In the genomic region with DNA sequence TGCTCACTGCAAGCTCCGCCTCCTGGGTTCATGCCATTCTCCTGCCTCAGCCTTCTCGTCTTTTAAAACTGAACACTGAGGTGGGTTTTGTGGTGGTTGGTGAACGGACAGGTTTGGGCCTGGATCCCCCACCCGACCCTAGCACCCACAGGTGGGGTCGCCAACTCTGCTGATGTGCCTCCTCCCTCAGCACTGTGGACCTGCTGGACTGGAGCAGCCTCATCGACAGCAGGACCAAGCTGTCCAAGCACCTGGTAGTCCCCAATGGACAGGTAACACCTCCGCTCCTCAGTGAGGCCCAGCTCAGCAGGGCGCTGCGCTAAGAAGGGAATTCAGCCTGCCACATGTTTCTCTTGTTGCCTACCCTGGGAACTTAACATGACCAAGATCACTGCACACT, we compare ENCODE assay signal across 27 cellular contexts.
"Had no signal": no experiment of that assay in that cellular context is flagged by ENCODE, and none has a peak within 500 bp of the region (broad histone marks: within the 10 kb centered on the region; RNA-seq: fewer than 3 reads in every experiment).

No MANE protein-coding gene starts in this region.

- ATAC-seq: activated CD4-positive, alpha-beta T cell treated with anti-CD3 and anti-CD28 coated beads for 36 hours; esophagus mucosa had no signal

- FAIRE-seq: astrocyte, frontal cortex had no signal

- DNase-seq: activated CD4-positive, alpha-beta memory T cell treated with anti-CD3 and anti-CD28 coated beads, Interleukin-2, amount 10 ng/mL, durations not matched to agents 7 days and 5 days; activated CD4-positive, alpha-beta T cell treated with anti-CD3 and anti-CD28 coated beads for 36 hours; activated CD4-positive, alpha-beta T cell treated with anti-CD3 and anti-CD28 coated beads, Interleukin-2, amount 10 ng/mL, durations not matched to agents 24 days and 14 days; activated CD4-positive, alpha-beta T cell treated with anti-CD3 and anti-CD28 coated beads, Interleukin-2, amount 50 U/mL, for 4 hours; activated CD4-positive, CD25-positive, alpha-beta regulatory T cell; activated CD4-positive, CD25-positive, alpha-beta regulatory T cell treated with anti-CD3 and anti-CD28 coated beads, Interleukin-2, amount 50 U/mL, for 72 hours; activated CD8-positive, alpha-beta memory T cell treated with anti-CD3 and anti-CD28 coated beads, Interleukin-2, amount 50 U/mL, for 48 hours; activated gamma-delta T cell; activated naive CD4-positive, alpha-beta T cell; activated naive CD4-positive, alpha-beta T cell treated with anti-CD3 and anti-CD28 coated beads, Interleukin-2, amount 10 ng/mL, durations not matched to agents 7 days and 5 days; activated T-cell treated with anti-CD3 and anti-CD28 coated beads for 4 hours; activated T-cell treated with anti-CD3 and anti-CD28 coated beads, Interleukin-2, amount 50 U/mL, for 24 hours; activated T-cell treated with anti-CD3 and anti-CD28 coated beads, Interleukin-2, amount 50 U/mL, for 72 hours; amniotic stem cell; anterior cingulate cortex; brain microvascular endothelial cell; central memory CD4-positive, alpha-beta T cell; cerebellar nuclear complex; dorsolateral prefrontal cortex; effector memory CD4-positive, alpha-beta T cell; endodermal cell; foreskin fibroblast; T-helper 2 cell had no signal

- H3K4me3 ChIP-seq: coronary artery, dorsolateral prefrontal cortex had no signal

- H3K36me3 ChIP-seq: brain microvascular endothelial cell had no signal

- H3K27ac ChIP-seq: brain microvascular endothelial cell, coronary artery, dorsolateral prefrontal cortex had no signal
